ENCODE assay signal across 2 cellular contexts in the genomic region with DNA sequence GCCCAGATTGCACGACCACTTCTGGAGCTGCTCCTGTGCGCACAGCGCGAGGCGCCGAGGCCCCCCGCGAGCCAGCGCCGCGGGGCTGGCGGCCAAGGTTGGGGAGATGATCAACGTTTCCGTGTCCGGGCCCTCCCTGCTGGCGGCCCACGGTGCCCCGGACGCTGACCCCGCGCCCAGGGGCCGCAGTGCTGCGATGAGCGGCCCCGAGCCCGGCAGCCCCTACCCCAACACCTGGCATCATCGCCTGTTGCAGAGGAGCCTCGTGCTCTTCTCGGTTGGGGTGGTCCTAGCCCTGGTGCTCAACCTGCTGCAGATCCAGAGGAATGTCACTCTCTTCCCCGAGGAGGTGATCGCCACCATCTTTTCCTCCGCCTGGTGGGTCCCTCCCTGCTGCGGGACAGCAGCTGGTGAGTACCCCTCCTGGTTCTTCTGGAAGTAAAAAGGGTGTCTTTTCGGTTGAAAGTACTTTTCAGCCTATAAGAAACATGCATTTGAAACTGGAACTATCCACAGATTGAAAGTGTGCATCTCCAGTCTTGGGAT.
TF ChIP-seq lines count a peak whose summit lies in the region.

No MANE protein-coding gene starts in this region.

TF ChIP-seq in SK-N-SH treated with all-trans-retinoic acid at 6 μM for 48 hours, 23 proteins besides CTCF, POLR2A, EP300 and RAD21 (continued from another document):
- TF ChIP-seq, protein P1, sequence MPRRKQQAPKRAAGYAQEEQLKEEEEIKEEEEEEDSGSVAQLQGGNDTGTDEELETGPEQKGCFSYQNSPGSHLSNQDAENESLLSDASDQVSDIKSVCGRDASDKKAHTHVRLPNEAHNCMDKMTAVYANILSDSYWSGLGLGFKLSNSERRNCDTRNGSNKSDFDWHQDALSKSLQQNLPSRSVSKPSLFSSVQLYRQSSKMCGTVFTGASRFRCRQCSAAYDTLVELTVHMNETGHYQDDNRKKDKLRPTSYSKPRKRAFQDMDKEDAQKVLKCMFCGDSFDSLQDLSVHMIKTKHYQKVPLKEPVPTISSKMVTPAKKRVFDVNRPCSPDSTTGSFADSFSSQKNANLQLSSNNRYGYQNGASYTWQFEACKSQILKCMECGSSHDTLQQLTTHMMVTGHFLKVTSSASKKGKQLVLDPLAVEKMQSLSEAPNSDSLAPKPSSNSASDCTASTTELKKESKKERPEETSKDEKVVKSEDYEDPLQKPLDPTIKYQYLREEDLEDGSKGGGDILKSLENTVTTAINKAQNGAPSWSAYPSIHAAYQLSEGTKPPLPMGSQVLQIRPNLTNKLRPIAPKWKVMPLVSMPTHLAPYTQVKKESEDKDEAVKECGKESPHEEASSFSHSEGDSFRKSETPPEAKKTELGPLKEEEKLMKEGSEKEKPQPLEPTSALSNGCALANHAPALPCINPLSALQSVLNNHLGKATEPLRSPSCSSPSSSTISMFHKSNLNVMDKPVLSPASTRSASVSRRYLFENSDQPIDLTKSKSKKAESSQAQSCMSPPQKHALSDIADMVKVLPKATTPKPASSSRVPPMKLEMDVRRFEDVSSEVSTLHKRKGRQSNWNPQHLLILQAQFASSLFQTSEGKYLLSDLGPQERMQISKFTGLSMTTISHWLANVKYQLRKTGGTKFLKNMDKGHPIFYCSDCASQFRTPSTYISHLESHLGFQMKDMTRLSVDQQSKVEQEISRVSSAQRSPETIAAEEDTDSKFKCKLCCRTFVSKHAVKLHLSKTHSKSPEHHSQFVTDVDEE (CRISPR knock-in tag; IDR thresholded peaks at IDR 0.05): no peak
- no peak for TF ChIP-seq PPARA (CRISPR knock-in tag; IDR thresholded peaks at IDR 0.05; ENCODE audit: borderline replicate concordance)
- no peak for TF ChIP-seq OSR1 (CRISPR knock-in tag; IDR thresholded peaks at IDR 0.05)
- TF ChIP-seq ZFP3 (CRISPR knock-in tag; IDR thresholded peaks at IDR 0.05): no peak
- no peak for TF ChIP-seq CSDC2 (CRISPR knock-in tag; IDR thresholded peaks at IDR 0.05)
- no peak for TF ChIP-seq RARB (CRISPR knock-in tag; IDR thresholded peaks at IDR 0.05)
- TF ChIP-seq, protein P2, sequence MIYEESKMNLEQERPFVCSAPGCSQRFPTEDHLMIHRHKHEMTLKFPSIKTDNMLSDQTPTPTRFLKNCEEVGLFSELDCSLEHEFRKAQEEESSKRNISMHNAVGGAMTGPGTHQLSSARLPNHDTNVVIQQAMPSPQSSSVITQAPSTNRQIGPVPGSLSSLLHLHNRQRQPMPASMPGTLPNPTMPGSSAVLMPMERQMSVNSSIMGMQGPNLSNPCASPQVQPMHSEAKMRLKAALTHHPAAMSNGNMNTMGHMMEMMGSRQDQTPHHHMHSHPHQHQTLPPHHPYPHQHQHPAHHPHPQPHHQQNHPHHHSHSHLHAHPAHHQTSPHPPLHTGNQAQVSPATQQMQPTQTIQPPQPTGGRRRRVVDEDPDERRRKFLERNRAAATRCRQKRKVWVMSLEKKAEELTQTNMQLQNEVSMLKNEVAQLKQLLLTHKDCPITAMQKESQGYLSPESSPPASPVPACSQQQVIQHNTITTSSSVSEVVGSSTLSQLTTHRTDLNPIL (CRISPR knock-in tag; IDR thresholded peaks at IDR 0.05; ENCODE audit: low read depth): no peak
- TF ChIP-seq BACH2 (CRISPR knock-in tag; IDR thresholded peaks at IDR 0.05; ENCODE audit: borderline replicate concordance): no peak

TF ChIP-seq in neural cell, 6 proteins besides CTCF, POLR2A, EP300 and RAD21:
- TF ChIP-seq, protein P3, sequence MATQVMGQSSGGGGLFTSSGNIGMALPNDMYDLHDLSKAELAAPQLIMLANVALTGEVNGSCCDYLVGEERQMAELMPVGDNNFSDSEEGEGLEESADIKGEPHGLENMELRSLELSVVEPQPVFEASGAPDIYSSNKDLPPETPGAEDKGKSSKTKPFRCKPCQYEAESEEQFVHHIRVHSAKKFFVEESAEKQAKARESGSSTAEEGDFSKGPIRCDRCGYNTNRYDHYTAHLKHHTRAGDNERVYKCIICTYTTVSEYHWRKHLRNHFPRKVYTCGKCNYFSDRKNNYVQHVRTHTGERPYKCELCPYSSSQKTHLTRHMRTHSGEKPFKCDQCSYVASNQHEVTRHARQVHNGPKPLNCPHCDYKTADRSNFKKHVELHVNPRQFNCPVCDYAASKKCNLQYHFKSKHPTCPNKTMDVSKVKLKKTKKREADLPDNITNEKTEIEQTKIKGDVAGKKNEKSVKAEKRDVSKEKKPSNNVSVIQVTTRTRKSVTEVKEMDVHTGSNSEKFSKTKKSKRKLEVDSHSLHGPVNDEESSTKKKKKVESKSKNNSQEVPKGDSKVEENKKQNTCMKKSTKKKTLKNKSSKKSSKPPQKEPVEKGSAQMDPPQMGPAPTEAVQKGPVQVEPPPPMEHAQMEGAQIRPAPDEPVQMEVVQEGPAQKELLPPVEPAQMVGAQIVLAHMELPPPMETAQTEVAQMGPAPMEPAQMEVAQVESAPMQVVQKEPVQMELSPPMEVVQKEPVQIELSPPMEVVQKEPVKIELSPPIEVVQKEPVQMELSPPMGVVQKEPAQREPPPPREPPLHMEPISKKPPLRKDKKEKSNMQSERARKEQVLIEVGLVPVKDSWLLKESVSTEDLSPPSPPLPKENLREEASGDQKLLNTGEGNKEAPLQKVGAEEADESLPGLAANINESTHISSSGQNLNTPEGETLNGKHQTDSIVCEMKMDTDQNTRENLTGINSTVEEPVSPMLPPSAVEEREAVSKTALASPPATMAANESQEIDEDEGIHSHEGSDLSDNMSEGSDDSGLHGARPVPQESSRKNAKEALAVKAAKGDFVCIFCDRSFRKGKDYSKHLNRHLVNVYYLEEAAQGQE (IDR thresholded peaks at IDR 0.05; ENCODE audit: borderline replicate concordance): no peak
- TF ChIP-seq POLR2AphosphoS5 (IDR thresholded peaks at IDR 0.05): no peak
- no peak for TF ChIP-seq TAF1 (IDR thresholded peaks at IDR 0.05; ENCODE audit: low read depth)
- TF ChIP-seq EZH2 (IDR thresholded peaks at IDR 0.05; ENCODE audit: borderline replicate concordance, insufficient read depth, low read length, poor library complexity, severe bottlenecking): no peak
- TF ChIP-seq SMC3 (conservative IDR thresholded peaks at IDR 0.05; ENCODE audit: poor library complexity): no peak
- TF ChIP-seq MXI1 (conservative IDR thresholded peaks at IDR 0.05; ENCODE audit: poor library complexity, severe bottlenecking): no peak
